In genomic region chr18:32091724-32092421, GRCh38 we compare ENCODE assay signal across 1 cellular context.
A peak's percentile ranks its signal among the peaks of the same experiment; 100 is the strongest.
TF ChIP-seq lines count a peak whose summit lies in the region.

Gene RNF138, plus strand, starts transcription at chr18:32091874. Its CDS starts 903 bp downstream, at chr18:32092777.

TF ChIP-seq in HepG2, 621 proteins besides CTCF, POLR2A, EP300 and RAD21 (continued from another document and continues in another):
- TF ChIP-seq, protein P1, sequence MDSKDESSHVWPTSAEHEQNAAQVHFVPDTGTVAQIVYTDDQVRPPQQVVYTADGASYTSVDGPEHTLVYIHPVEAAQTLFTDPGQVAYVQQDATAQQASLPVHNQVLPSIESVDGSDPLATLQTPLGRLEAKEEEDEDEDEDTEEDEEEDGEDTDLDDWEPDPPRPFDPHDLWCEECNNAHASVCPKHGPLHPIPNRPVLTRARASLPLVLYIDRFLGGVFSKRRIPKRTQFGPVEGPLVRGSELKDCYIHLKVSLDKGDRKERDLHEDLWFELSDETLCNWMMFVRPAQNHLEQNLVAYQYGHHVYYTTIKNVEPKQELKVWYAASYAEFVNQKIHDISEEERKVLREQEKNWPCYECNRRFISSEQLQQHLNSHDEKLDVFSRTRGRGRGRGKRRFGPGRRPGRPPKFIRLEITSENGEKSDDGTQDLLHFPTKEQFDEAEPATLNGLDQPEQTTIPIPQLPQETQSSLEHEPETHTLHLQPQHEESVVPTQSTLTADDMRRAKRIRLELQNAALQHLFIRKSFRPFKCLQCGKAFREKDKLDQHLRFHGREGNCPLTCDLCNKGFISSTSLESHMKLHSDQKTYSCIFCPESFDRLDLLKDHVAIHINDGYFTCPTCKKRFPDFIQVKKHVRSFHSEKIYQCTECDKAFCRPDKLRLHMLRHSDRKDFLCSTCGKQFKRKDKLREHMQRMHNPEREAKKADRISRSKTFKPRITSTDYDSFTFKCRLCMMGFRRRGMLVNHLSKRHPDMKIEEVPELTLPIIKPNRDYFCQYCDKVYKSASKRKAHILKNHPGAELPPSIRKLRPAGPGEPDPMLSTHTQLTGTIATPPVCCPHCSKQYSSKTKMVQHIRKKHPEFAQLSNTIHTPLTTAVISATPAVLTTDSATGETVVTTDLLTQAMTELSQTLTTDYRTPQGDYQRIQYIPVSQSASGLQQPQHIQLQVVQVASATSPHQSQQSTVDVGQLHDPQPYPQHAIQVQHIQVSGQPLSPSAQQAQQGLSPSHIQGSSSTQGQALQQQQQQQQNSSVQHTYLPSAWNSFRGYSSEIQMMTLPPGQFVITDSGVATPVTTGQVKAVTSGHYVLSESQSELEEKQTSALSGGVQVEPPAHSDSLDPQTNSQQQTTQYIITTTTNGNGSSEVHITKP (CRISPR knock-in tag; IDR thresholded peaks at IDR 0.05; ENCODE audit: low read depth) = peak; percentile 39; the same call in 1 of the 2 replicates
- no peak for TF ChIP-seq SMC3 (IDR thresholded peaks at IDR 0.05; ENCODE audit: low read length)
- TF ChIP-seq KLF15 (CRISPR knock-in tag; IDR thresholded peaks at IDR 0.05; ENCODE audit: borderline replicate concordance) = 0 out of 2 replicates have a peak, but pooled peaks have one; percentile 44
- no peak for TF ChIP-seq XBP1 (CRISPR knock-in tag; IDR thresholded peaks at IDR 0.05)
- TF ChIP-seq ZNF749 (CRISPR knock-in tag; IDR thresholded peaks at IDR 0.05; ENCODE audit: borderline replicate concordance) = peak; percentile 64; the same call in 1 of the 2 replicates
- TF ChIP-seq ZNF317 (CRISPR knock-in tag; IDR thresholded peaks at IDR 0.05) = peak; percentile 74
- peak; percentile 69; the same call in 1 of the 2 replicates for TF ChIP-seq ZNF232 (CRISPR knock-in tag; IDR thresholded peaks at IDR 0.05; ENCODE audit: borderline replicate concordance)
- 0 out of 2 replicates have a peak, but pooled peaks have one; percentile 12 for TF ChIP-seq RFX5 (IDR thresholded peaks at IDR 0.05; ENCODE audit: low read depth, low read length)
- TF ChIP-seq RCOR2 (CRISPR knock-in tag; IDR thresholded peaks at IDR 0.05) = no peak
- no peak for TF ChIP-seq ATF6 (CRISPR knock-in tag; conservative IDR thresholded peaks at IDR 0.05)
- no peak for TF ChIP-seq ZNF142 (CRISPR knock-in tag; IDR thresholded peaks at IDR 0.05)
- TF ChIP-seq KLF11 (CRISPR knock-in tag; IDR thresholded peaks at IDR 0.05) = peak; percentile 73; the same call in 1 of the 2 replicates
- peak; percentile 55; the same call in 1 of the 2 replicates for TF ChIP-seq TEAD2 (CRISPR knock-in tag; IDR thresholded peaks at IDR 0.05)
- TF ChIP-seq CAMTA2 (CRISPR knock-in tag; IDR thresholded peaks at IDR 0.05; ENCODE audit: borderline replicate concordance) = peak; percentile 56
- peak; percentile 75 for TF ChIP-seq ZNF770 (CRISPR knock-in tag; IDR thresholded peaks at IDR 0.05)
- no peak for TF ChIP-seq HNRNPUL1 (IDR thresholded peaks at IDR 0.05; ENCODE audit: low read depth, low read length)
- TF ChIP-seq ZNF704 (CRISPR knock-in tag; IDR thresholded peaks at IDR 0.05; ENCODE audit: borderline replicate concordance) = peak; percentile 82
- TF ChIP-seq ZNF766 (CRISPR knock-in tag; IDR thresholded peaks at IDR 0.05; ENCODE audit: borderline replicate concordance) = no peak
- TF ChIP-seq GABPB1 (CRISPR knock-in tag; IDR thresholded peaks at IDR 0.05) = peak; percentile 75
- 0 out of 2 replicates have a peak, but pooled peaks have one; percentile 81 for TF ChIP-seq WIZ (CRISPR knock-in tag; IDR thresholded peaks at IDR 0.05)
- peak; percentile 51; the same call in 1 of the 2 replicates for TF ChIP-seq TAF1 (CRISPR knock-in tag; IDR thresholded peaks at IDR 0.05)
- no peak; the same call in 1 of the 2 replicates for TF ChIP-seq GZF1 (CRISPR knock-in tag; IDR thresholded peaks at IDR 0.05)
- TF ChIP-seq GTF3A (CRISPR knock-in tag; conservative IDR thresholded peaks at IDR 0.05) = no peak
- peak; percentile 35; the same call in 1 of the 2 replicates for TF ChIP-seq ZSCAN12 (CRISPR knock-in tag; IDR thresholded peaks at IDR 0.05)
- no peak for TF ChIP-seq KDM1A (CRISPR knock-in tag; IDR thresholded peaks at IDR 0.05)
- no peak for TF ChIP-seq EHMT2 (IDR thresholded peaks at IDR 0.05; ENCODE audit: borderline replicate concordance, low read depth, low read length)
- TF ChIP-seq, protein P2, sequence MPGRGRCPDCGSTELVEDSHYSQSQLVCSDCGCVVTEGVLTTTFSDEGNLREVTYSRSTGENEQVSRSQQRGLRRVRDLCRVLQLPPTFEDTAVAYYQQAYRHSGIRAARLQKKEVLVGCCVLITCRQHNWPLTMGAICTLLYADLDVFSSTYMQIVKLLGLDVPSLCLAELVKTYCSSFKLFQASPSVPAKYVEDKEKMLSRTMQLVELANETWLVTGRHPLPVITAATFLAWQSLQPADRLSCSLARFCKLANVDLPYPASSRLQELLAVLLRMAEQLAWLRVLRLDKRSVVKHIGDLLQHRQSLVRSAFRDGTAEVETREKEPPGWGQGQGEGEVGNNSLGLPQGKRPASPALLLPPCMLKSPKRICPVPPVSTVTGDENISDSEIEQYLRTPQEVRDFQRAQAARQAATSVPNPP (CRISPR knock-in tag; IDR thresholded peaks at IDR 0.05) = peak; percentile 74; the same call in 1 of the 2 replicates
- no peak for TF ChIP-seq FOXA1 (IDR thresholded peaks at IDR 0.05)
- TF ChIP-seq FOXA1 (CRISPR knock-in tag; IDR thresholded peaks at IDR 0.05) = no peak; the same call in 1 of the 2 replicates
- TF ChIP-seq ZSCAN21 (CRISPR knock-in tag; IDR thresholded peaks at IDR 0.05; ENCODE audit: borderline replicate concordance) = no peak
- TF ChIP-seq AHDC1 (CRISPR knock-in tag; IDR thresholded peaks at IDR 0.05; ENCODE audit: borderline replicate concordance) = peak; percentile 36; the same call in 1 of the 2 replicates
- TF ChIP-seq ZBTB7B (CRISPR knock-in tag; IDR thresholded peaks at IDR 0.05) = peak; percentile 56; the same call in 1 of the 2 replicates
- TF ChIP-seq ZNF83 (CRISPR knock-in tag; IDR thresholded peaks at IDR 0.05; ENCODE audit: borderline replicate concordance) = peak; percentile 90
- TF ChIP-seq TOE1 (CRISPR knock-in tag; IDR thresholded peaks at IDR 0.05) = 0 out of 2 replicates have a peak, but pooled peaks have one; percentile 46
